Comparison of ENCODE assay signal across 10 cellular contexts in the genomic region with DNA sequence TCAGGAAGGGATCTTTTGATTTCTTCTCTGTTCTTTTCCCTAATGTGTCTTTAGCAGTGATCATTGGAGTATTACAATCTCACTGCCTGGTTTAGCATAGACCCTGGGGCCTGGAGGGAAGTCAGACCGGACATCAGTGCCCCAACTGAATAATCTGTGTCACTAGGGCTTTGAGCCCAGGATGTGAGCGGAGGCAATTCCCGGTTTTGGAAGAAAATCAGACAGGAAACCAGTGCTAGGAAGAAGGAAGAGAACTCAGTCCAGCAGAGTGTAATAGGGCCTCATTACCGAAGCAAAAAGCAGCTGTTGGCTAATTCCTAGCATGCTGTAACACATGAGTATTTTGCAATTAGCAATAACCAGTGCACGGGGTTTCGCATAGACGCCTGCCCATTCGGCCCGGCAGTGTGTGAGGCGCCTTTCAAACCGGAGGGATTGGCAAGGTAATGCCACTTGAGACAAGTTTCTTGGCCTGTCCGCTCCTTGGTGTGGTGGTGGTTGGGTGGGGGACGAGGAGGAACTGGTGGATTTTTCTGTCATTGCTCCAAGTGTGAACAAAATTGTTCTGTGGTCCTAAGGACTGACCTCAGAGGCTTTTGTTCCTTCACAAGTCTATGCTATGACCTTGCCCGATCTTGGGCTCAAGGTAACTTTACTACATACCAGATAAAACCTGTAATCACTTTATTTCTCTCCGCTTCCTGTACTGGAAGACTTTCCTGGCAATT. TPM values are rescaled to one million over a fixed set of nuclear protein-coding genes. Genes with fewer than 3 reads are reported as not detected.
A peak's percentile ranks its signal among the peaks of the same experiment; 100 is the strongest.
DNase-seq lines count a peak whose midpoint lies in the region; ATAC-seq, FAIRE-seq and TF ChIP-seq lines count a peak whose summit lies in the region.
"Had no signal": no experiment of that assay in that cellular context is flagged by ENCODE, and none has a peak within 500 bp of the region (broad histone marks: within the 10 kb centered on the region; RNA-seq: fewer than 3 reads in every experiment).

No MANE protein-coding gene starts in this region.

- peaks cover 15% of the 10 kb centered on the region for H3K9me1 ChIP-seq in IMR-90 (ENCODE audit: insufficient read depth, low read length)
- no peaks in the 10 kb centered on the region for H3K9me1 ChIP-seq in keratinocyte (ENCODE audit: control insufficient read depth, extremely low read depth, insufficient read depth, low read length)

- peak overlapping the region; percentile 92 for H2BK5ac ChIP-seq in IMR-90 (ENCODE audit: low read depth, low read length, poor library complexity, severe bottlenecking)

- H3K36me3 ChIP-seq in IMR-90 (ENCODE audit: control insufficient read depth, insufficient read depth, low read length) (peaks cover 32% of the 10 kb centered on the region), keratinocyte (ENCODE audit: control insufficient read depth in 2 of 2, extremely low read depth in 1 of 2, insufficient read depth in 2 of 2, low read length in 2 of 2) (peaks cover 3 to 25% of the 10 kb centered on the region in 2 experiments), thymus (ENCODE audit: control insufficient read depth, insufficient read depth) (no peaks in the 10 kb centered on the region)

- peak overlapping the region; percentile 91 for H2AK5ac ChIP-seq in IMR-90 (ENCODE audit: low read depth, low read length)

- peak overlapping the region; percentile 53; the same call in 1 of the 3 replicates for H2BK15ac ChIP-seq in IMR-90 (ENCODE audit: low read depth, low read length)

- DNase-seq in IMR-90 (peak; percentile 56), keratinocyte (ENCODE audit: low read depth, low spot score) (no peak), epidermal melanocyte (ENCODE audit: insufficient read length, low spot score) (no peak), omental fat pad (ENCODE audit: low spot score) (no peak)
- DNase-seq: naive B cell, NCI-H526 treated with DMSO at 0.1 percent for 48 hours had no signal

- no peak; the same call in none of the 2 replicates for TF ChIP-seq RAD21 in IMR-90 (IDR thresholded peaks at IDR 0.05; ENCODE audit: low read length)

- H3K18ac ChIP-seq in IMR-90 (ENCODE audit: low read depth, low read length): peak overlapping the region; percentile 87

- H4K5ac ChIP-seq in IMR-90 (ENCODE audit: low read depth, low read length): peak overlapping the region; percentile 74

- in situ Hi-C loops in IMR-90 (cut with MboI; ENCODE audit: low sequenced_read_pairs): loop anchor here (5.0 to 10.0 kb wide), 2 partner anchors 431 to 638 kb away; no protein-coding TSS in a partner anchor

- H4K20me1 ChIP-seq in IMR-90 (ENCODE audit: insufficient read depth, low read length): peaks cover 64% of the 10 kb centered on the region
- peaks cover 4% of the 10 kb centered on the region for H4K20me1 ChIP-seq in keratinocyte (ENCODE audit: control insufficient read depth, extremely low read depth, insufficient read depth, low read length)

- H3K4me3 ChIP-seq in IMR-90 (ENCODE audit: insufficient read depth, low read depth, low read length): peak overlapping the region; percentile 91
- peak overlapping the region; percentile 77 to 94 (median 79) for H3K4me3 ChIP-seq in keratinocyte (ENCODE audit: control insufficient read depth in 2 of 3, extremely low read depth in 1 of 3, insufficient read depth in 2 of 3, low read depth in 1 of 3, low read length in 3 of 3)
- H3K4me3 ChIP-seq in thymus (ENCODE audit: low read length): peak overlapping the region; percentile 67

- peak overlapping the region; percentile 81 for H2BK120ac ChIP-seq in IMR-90 (ENCODE audit: low read depth, low read length)

- peaks cover 74% of the 10 kb centered on the region for H3K79me2 ChIP-seq in keratinocyte (ENCODE audit: control insufficient read depth, insufficient read depth, low read length)

- no peak; the same call in 1 of the 2 replicates for TF ChIP-seq POLR2A in IMR-90 (IDR thresholded peaks at IDR 0.05; ENCODE audit: low read depth, low read length)

- peaks cover 0 to 28% of the 10 kb centered on the region in 2 experiments; a peak in 2 of 4 replicates for H3K79me1 ChIP-seq in IMR-90 (ENCODE audit: low read depth in 1 of 2, low read length in 2 of 2)

- no TSS peak for BruUV-seq in IMR-90 (replicated peaks; lab: Mats Ljungman, UMichigan)

- dilution Hi-C loops in IMR-90 (cut with HindIII; ENCODE audit: low sequenced_read_pairs, unreplicated experiment): no loop called here
- dilution Hi-C loops in keratinocyte (cut with MboI; ENCODE audit: extremely low pct_ligation_motif_present, low sequenced_read_pairs): no loop called here

- intact Hi-C loops in IMR-90 (cut with micrococcal nuclease): loop anchor here (1.0 to 10.0 kb wide), 6 partner anchors 231 to 692 kb away; partner anchors contain the start of gene MRPL33

- no peaks in the 10 kb centered on the region for H3K27me3 ChIP-seq in IMR-90 (ENCODE audit: control insufficient read depth, insufficient read depth, low read length)
- no peaks in the 10 kb centered on the region for H3K27me3 ChIP-seq in keratinocyte (ENCODE audit: control insufficient read depth, extremely low read depth, insufficient read depth, low read length)
- peaks cover 40% of the 10 kb centered on the region for H3K27me3 ChIP-seq in thymus (ENCODE audit: control insufficient read depth, insufficient read depth)

- peak overlapping the region; percentile 30 for H2BK20ac ChIP-seq in IMR-90 (ENCODE audit: low read depth, low read length)

- TF ChIP-seq CTCF in IMR-90 (conservative IDR thresholded peaks at IDR 0.05; ENCODE audit: low read depth, low read length): no peak
- no peak for TF ChIP-seq CTCF in keratinocyte (optimal IDR thresholded peaks at IDR 0.05 in 1 of 3, IDR thresholded peaks at IDR 0.05 in 1 of 3, conservative IDR thresholded peaks at IDR 0.05 in 1 of 3; ENCODE audit: extremely low read depth in 1 of 3, insufficient read depth in 2 of 3, low read length in 3 of 3)
- no peak for TF ChIP-seq CTCF in omental fat pad (IDR thresholded peaks at IDR 0.05)

- H3K9ac ChIP-seq in IMR-90 (ENCODE audit: low read depth, low read length) (peak overlapping the region; percentile 95), keratinocyte (ENCODE audit: control insufficient read depth, extremely low read depth, insufficient read depth, low read length) (peak overlapping the region; percentile 88)

- CTCF ChIA-PET in IMR-90 (lab: Yijun Ruan, JAX): interaction anchor here (0.5 to 1.2 kb wide), 2 partner anchors 18 to 1319 kb away, joined by 3 to 5 read pairs; no protein-coding TSS in a partner anchor

- peaks cover 25% of the 10 kb centered on the region for H3K4me1 ChIP-seq in IMR-90 (ENCODE audit: control insufficient read depth, insufficient read depth, low read length)
- H3K4me1 ChIP-seq in keratinocyte (ENCODE audit: control insufficient read depth, extremely low read depth, insufficient read depth, low read length): peaks cover 46% of the 10 kb centered on the region
- H3K4me1 ChIP-seq in thymus (ENCODE audit: control insufficient read depth, insufficient read depth, low read length): peaks cover 15% of the 10 kb centered on the region

- H3K23ac ChIP-seq in IMR-90 (ENCODE audit: low read depth, low read length): peak overlapping the region; percentile 85

- H3K14ac ChIP-seq in IMR-90 (replicated peaks; ENCODE audit: low read depth, low read length): peak overlapping the region; percentile 93

- H3K56ac ChIP-seq in IMR-90 (ENCODE audit: extremely low read depth, insufficient read depth, low read length): peak overlapping the region; percentile 96

- ATAC-seq in IMR-90 (ENCODE audit: low read depth) (no peak), omental fat pad (ENCODE audit: low FRiP score) (no peak), HG03045 (IDR thresholded peaks at IDR 0.05; ENCODE audit: unreplicated experiment) (no peak), HG03196 (IDR thresholded peaks at IDR 0.05; ENCODE audit: unreplicated experiment) (no peak)

- WGBS in IMR-90 (ENCODE audit: extremely low coverage in 2 of 2, insufficient read length in 1 of 2), 2 experiments: 5% methylated on average over 3 of the region's 15 CpGs; no CpG with 5 or more reads in 1 of the 2 experiments
- WGBS in thymus: 62% methylated on average over 15 of the region's 15 CpGs

- POLR2A ChIA-PET in IMR-90 (lab: Charles Lee; ENCODE audit: unreplicated experiment): interaction anchor here (0.6 kb wide), 2 partner anchors 29 to 119 kb away, joined by 4 to 5 read pairs; no protein-coding TSS in a partner anchor

- H4K91ac ChIP-seq in IMR-90 (ENCODE audit: insufficient read depth, low read depth, low read length): peak overlapping the region; percentile 86

- peak overlapping the region; percentile 96 for H2AK9ac ChIP-seq in IMR-90 (replicated peaks; ENCODE audit: low read depth, low read length, poor library complexity)

- H2AFZ ChIP-seq in IMR-90 (replicated peaks; ENCODE audit: low read length, poor library complexity): peak overlapping the region; percentile 11
- no peak overlapping the region for H2AFZ ChIP-seq in keratinocyte (ENCODE audit: control insufficient read depth, low read length)

- H4K8ac ChIP-seq in IMR-90 (ENCODE audit: low read depth in 2 of 2, low read length in 2 of 2): peak overlapping the region; percentile 44 to 88

- peak overlapping the region; percentile 88 for H3K4me2 ChIP-seq in IMR-90 (ENCODE audit: low read depth, low read length)
- H3K4me2 ChIP-seq in keratinocyte (ENCODE audit: control insufficient read depth, extremely low read depth, insufficient read depth, low read depth, low read length): peak overlapping the region; percentile 89

- no peaks in the 10 kb centered on the region for H3K9me3 ChIP-seq in IMR-90 (ENCODE audit: control insufficient read depth, insufficient read depth, low read length)
- no peaks in the 10 kb centered on the region for H3K9me3 ChIP-seq in keratinocyte (ENCODE audit: control insufficient read depth, low read depth, low read length)
- H3K9me3 ChIP-seq in thymus (ENCODE audit: control insufficient read depth): no peaks in the 10 kb centered on the region

- H3K27ac ChIP-seq in IMR-90 (ENCODE audit: insufficient read depth, low read length): peak overlapping the region; percentile 89
- peak overlapping the region; percentile 74 for H3K27ac ChIP-seq in angular gyrus (ENCODE audit: low read depth, low read length)
- peak overlapping the region; percentile 89 for H3K27ac ChIP-seq in keratinocyte (ENCODE audit: control insufficient read depth, insufficient read depth, low read length)
- H3K27ac ChIP-seq in thymus (ENCODE audit: low read depth): peak overlapping the region; percentile 84

- FAIRE-seq in keratinocyte (lab: Jason Lieb, UNC): no peak

- peak overlapping the region; percentile 96 for H3K4ac ChIP-seq in IMR-90 (ENCODE audit: low read depth, low read length)

RNA-seq across cellular contexts. Expression of gene FOSL2, which starts 2.8 kb away (rescaled TPM):
- 31.4 and 32.2 TPM in 2 replicates for total RNA-seq in IMR-90 (2012; rRNA removed)
- polyA plus RNA-seq in IMR-90 (2012; rRNA removed): 46.3 and 51.1 TPM in 2 replicates
- 52.1 and 52.3 TPM in 2 replicates for polyA plus RNA-seq in IMR-90 (2012; cell fraction: cytosol; rRNA removed)
- 91.1 and 119 TPM in 2 replicates for polyA plus RNA-seq in IMR-90 (2012; cell fraction: nucleus; rRNA removed; ENCODE audit: low replicate concordance)
- 20.4 to 32.7 TPM (median 24.1 TPM) in 3 replicates for polyA plus RNA-seq in keratinocyte
- polyA plus RNA-seq in keratinocyte (2011; ENCODE audit: low read depth): 34.5 TPM
- 20.3 and 23.5 TPM in 2 replicates for polyA plus RNA-seq in keratinocyte (2011; cell fraction: cytosol; rRNA removed)
- 65.4 and 67.8 TPM in 2 replicates for polyA plus RNA-seq in keratinocyte (2011; cell fraction: nucleus; rRNA removed)
- polyA plus RNA-seq in keratinocyte (2012; ENCODE audit: low replicate concordance): 24.4 and 59.1 TPM in 2 replicates
- polyA minus RNA-seq in keratinocyte: 40.4 to 67.6 TPM (median 60.8 TPM) in 3 replicates
- polyA minus RNA-seq in keratinocyte (2011; cell fraction: cytosol; rRNA and poly(A)+ RNA removed): 47.8 TPM
- 63.4 and 86.1 TPM in 2 replicates for polyA minus RNA-seq in keratinocyte (2011; cell fraction: nucleus; rRNA and poly(A)+ RNA removed)
- 37.1 TPM for polyA plus RNA-seq in thymus
- total RNA-seq in omental fat pad: 100 to 1,000 TPM; 115 to 350 (median 184) TPM
